ENCODE assay signal across 1 cellular context in the genomic region with DNA sequence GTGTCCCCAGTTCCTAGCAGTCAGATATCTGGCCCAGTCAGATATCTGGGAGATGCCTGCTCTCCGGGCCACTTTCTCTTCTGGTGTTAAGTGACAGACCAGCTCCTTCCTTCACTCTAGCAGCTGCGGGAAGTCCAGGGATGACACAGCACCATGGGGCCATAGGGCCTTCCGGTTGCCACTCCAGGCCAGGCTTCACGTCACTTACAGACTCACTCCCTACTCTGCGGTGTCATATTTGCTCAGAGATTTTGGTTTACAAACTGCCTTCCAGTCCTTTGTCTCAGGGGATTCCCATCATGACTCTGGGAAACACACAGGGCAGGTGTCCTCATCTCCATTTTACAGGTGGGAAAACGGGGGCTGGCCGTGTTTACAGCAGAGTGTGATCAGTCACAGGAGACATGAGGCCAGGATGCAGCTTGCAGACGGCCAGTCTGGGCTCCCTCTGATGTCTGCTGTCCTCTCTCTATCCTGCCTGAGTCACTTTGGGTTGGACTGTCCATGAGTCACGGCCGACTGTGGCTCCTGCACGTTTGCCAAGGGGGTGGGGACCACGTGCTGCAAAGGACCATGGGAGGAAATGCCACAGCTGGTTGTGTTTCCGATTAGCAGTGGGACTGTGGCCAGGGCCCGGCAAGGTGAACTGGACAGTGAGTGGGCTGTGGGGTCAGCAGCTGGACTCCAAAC.
TF ChIP-seq lines count a peak whose summit lies in the region.

No MANE protein-coding gene starts in this region.

TF ChIP-seq in HepG2, 621 proteins besides CTCF, POLR2A, EP300 and RAD21 (continued from another document and continues in another):
- TF ChIP-seq MYPOP (CRISPR knock-in tag; IDR thresholded peaks at IDR 0.05), result no peak
- TF ChIP-seq BRD4 (CRISPR knock-in tag; IDR thresholded peaks at IDR 0.05), result no peak
- TF ChIP-seq MTF1 (CRISPR knock-in tag; IDR thresholded peaks at IDR 0.05), result no peak
- no peak for TF ChIP-seq FOXM1 (CRISPR knock-in tag; IDR thresholded peaks at IDR 0.05)
- no peak for TF ChIP-seq GFI1 (CRISPR knock-in tag; IDR thresholded peaks at IDR 0.05; ENCODE audit: borderline replicate concordance)
- no peak for TF ChIP-seq BCL3 (CRISPR knock-in tag; IDR thresholded peaks at IDR 0.05)
- 0 out of 2 replicates have a peak, but pooled peaks have one; percentile 36 for TF ChIP-seq MEIS2 (CRISPR knock-in tag; IDR thresholded peaks at IDR 0.05)
- TF ChIP-seq ZFX (CRISPR knock-in tag; IDR thresholded peaks at IDR 0.05; ENCODE audit: low read depth), result peak; percentile 86
- TF ChIP-seq CHD2 (IDR thresholded peaks at IDR 0.05; ENCODE audit: low read depth, low read length), result no peak
- peak; percentile 64 for TF ChIP-seq ZMYM4 (CRISPR knock-in tag; IDR thresholded peaks at IDR 0.05)
- TF ChIP-seq ISX (CRISPR knock-in tag; conservative IDR thresholded peaks at IDR 0.05), result no peak
- TF ChIP-seq, protein P1, sequence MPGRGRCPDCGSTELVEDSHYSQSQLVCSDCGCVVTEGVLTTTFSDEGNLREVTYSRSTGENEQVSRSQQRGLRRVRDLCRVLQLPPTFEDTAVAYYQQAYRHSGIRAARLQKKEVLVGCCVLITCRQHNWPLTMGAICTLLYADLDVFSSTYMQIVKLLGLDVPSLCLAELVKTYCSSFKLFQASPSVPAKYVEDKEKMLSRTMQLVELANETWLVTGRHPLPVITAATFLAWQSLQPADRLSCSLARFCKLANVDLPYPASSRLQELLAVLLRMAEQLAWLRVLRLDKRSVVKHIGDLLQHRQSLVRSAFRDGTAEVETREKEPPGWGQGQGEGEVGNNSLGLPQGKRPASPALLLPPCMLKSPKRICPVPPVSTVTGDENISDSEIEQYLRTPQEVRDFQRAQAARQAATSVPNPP (CRISPR knock-in tag; IDR thresholded peaks at IDR 0.05), result no peak
- TF ChIP-seq, protein P2, sequence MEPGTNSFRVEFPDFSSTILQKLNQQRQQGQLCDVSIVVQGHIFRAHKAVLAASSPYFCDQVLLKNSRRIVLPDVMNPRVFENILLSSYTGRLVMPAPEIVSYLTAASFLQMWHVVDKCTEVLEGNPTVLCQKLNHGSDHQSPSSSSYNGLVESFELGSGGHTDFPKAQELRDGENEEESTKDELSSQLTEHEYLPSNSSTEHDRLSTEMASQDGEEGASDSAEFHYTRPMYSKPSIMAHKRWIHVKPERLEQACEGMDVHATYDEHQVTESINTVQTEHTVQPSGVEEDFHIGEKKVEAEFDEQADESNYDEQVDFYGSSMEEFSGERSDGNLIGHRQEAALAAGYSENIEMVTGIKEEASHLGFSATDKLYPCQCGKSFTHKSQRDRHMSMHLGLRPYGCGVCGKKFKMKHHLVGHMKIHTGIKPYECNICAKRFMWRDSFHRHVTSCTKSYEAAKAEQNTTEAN (CRISPR knock-in tag; conservative IDR thresholded peaks at IDR 0.05), result no peak
- peak; percentile 85 for TF ChIP-seq HOXA3 (CRISPR knock-in tag; IDR thresholded peaks at IDR 0.05)
- TF ChIP-seq, protein P3, sequence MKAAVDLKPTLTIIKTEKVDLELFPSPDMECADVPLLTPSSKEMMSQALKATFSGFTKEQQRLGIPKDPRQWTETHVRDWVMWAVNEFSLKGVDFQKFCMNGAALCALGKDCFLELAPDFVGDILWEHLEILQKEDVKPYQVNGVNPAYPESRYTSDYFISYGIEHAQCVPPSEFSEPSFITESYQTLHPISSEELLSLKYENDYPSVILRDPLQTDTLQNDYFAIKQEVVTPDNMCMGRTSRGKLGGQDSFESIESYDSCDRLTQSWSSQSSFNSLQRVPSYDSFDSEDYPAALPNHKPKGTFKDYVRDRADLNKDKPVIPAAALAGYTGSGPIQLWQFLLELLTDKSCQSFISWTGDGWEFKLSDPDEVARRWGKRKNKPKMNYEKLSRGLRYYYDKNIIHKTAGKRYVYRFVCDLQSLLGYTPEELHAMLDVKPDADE (CRISPR knock-in tag; IDR thresholded peaks at IDR 0.05), result no peak
- TF ChIP-seq ZNF234 (CRISPR knock-in tag; conservative IDR thresholded peaks at IDR 0.05), result no peak
- TF ChIP-seq MED1 (CRISPR knock-in tag; IDR thresholded peaks at IDR 0.05), result peak; percentile 93
- TF ChIP-seq ZNF510 (CRISPR knock-in tag; IDR thresholded peaks at IDR 0.05; ENCODE audit: low read depth), result peak; percentile 82
- no peak for TF ChIP-seq MBD4 (IDR thresholded peaks at IDR 0.05; ENCODE audit: borderline replicate concordance, low read length)
- TF ChIP-seq, protein P4, sequence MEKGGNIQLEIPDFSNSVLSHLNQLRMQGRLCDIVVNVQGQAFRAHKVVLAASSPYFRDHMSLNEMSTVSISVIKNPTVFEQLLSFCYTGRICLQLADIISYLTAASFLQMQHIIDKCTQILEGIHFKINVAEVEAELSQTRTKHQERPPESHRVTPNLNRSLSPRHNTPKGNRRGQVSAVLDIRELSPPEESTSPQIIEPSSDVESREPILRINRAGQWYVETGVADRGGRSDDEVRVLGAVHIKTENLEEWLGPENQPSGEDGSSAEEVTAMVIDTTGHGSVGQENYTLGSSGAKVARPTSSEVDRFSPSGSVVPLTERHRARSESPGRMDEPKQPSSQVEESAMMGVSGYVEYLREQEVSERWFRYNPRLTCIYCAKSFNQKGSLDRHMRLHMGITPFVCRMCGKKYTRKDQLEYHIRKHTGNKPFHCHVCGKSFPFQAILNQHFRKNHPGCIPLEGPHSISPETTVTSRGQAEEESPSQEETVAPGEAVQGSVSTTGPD (CRISPR knock-in tag; IDR thresholded peaks at IDR 0.05), result no peak
- TF ChIP-seq ZNF672 (CRISPR knock-in tag; IDR thresholded peaks at IDR 0.05), result no peak
- TF ChIP-seq PHF21A (CRISPR knock-in tag; IDR thresholded peaks at IDR 0.05), result peak; percentile 79
- TF ChIP-seq, protein P5, sequence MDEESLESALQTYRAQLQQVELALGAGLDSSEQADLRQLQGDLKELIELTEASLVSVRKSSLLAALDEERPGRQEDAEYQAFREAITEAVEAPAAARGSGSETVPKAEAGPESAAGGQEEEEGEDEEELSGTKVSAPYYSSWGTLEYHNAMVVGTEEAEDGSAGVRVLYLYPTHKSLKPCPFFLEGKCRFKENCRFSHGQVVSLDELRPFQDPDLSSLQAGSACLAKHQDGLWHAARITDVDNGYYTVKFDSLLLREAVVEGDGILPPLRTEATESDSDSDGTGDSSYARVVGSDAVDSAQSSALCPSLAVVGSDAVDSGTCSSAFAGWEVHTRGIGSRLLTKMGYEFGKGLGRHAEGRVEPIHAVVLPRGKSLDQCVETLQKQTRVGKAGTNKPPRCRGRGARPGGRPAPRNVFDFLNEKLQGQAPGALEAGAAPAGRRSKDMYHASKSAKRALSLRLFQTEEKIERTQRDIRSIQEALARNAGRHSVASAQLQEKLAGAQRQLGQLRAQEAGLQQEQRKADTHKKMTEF (CRISPR knock-in tag; IDR thresholded peaks at IDR 0.05), result peak; percentile 80; the same call in 1 of the 2 replicates
- no peak for TF ChIP-seq DDIT3 (CRISPR knock-in tag; IDR thresholded peaks at IDR 0.05)
- peak; percentile 70; the same call in 1 of the 2 replicates for TF ChIP-seq ZNF616 (CRISPR knock-in tag; IDR thresholded peaks at IDR 0.05; ENCODE audit: low read depth)
- no peak for TF ChIP-seq SALL2 (CRISPR knock-in tag; IDR thresholded peaks at IDR 0.05)
- TF ChIP-seq ZFYVE20 (CRISPR knock-in tag; IDR thresholded peaks at IDR 0.05; ENCODE audit: borderline replicate concordance, low read depth), result no peak
- TF ChIP-seq CEBPG (CRISPR knock-in tag; IDR thresholded peaks at IDR 0.05), result no peak
- TF ChIP-seq ZBTB44 (CRISPR knock-in tag; IDR thresholded peaks at IDR 0.05), result no peak
- TF ChIP-seq, protein P6, sequence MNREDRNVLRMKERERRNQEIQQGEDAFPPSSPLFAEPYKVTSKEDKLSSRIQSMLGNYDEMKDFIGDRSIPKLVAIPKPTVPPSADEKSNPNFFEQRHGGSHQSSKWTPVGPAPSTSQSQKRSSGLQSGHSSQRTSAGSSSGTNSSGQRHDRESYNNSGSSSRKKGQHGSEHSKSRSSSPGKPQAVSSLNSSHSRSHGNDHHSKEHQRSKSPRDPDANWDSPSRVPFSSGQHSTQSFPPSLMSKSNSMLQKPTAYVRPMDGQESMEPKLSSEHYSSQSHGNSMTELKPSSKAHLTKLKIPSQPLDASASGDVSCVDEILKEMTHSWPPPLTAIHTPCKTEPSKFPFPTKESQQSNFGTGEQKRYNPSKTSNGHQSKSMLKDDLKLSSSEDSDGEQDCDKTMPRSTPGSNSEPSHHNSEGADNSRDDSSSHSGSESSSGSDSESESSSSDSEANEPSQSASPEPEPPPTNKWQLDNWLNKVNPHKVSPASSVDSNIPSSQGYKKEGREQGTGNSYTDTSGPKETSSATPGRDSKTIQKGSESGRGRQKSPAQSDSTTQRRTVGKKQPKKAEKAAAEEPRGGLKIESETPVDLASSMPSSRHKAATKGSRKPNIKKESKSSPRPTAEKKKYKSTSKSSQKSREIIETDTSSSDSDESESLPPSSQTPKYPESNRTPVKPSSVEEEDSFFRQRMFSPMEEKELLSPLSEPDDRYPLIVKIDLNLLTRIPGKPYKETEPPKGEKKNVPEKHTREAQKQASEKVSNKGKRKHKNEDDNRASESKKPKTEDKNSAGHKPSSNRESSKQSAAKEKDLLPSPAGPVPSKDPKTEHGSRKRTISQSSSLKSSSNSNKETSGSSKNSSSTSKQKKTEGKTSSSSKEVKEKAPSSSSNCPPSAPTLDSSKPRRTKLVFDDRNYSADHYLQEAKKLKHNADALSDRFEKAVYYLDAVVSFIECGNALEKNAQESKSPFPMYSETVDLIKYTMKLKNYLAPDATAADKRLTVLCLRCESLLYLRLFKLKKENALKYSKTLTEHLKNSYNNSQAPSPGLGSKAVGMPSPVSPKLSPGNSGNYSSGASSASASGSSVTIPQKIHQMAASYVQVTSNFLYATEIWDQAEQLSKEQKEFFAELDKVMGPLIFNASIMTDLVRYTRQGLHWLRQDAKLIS (CRISPR knock-in tag; IDR thresholded peaks at IDR 0.05), result no peak
- TF ChIP-seq ZBTB34 (CRISPR knock-in tag; IDR thresholded peaks at IDR 0.05), result peak; percentile 83
- TF ChIP-seq ZNF121 (CRISPR knock-in tag; IDR thresholded peaks at IDR 0.05), result no peak
- TF ChIP-seq ZNF343 (CRISPR knock-in tag; IDR thresholded peaks at IDR 0.05), result peak; percentile 80; the same call in 1 of the 2 replicates
- no peak for TF ChIP-seq NR2F2 (IDR thresholded peaks at IDR 0.05; ENCODE audit: borderline replicate concordance, low read depth)
- no peak for TF ChIP-seq ONECUT2 (CRISPR knock-in tag; IDR thresholded peaks at IDR 0.05)
- TF ChIP-seq FOXA3 (CRISPR knock-in tag; IDR thresholded peaks at IDR 0.05), result peak; percentile 67
- TF ChIP-seq KMT2B (CRISPR knock-in tag; IDR thresholded peaks at IDR 0.05), result peak; percentile 28; the same call in 1 of the 2 replicates
- no peak for TF ChIP-seq PCBP2 (optimal IDR thresholded peaks at IDR 0.05; ENCODE audit: low read depth, low read length, poor library complexity, severe bottlenecking)
- no peak for TF ChIP-seq U2AF1 (optimal IDR thresholded peaks at IDR 0.05; ENCODE audit: low read depth, low read length)
- no peak for TF ChIP-seq ZSCAN30 (CRISPR knock-in tag; IDR thresholded peaks at IDR 0.05)
- TF ChIP-seq ZNF780A (CRISPR knock-in tag; IDR thresholded peaks at IDR 0.05), result no peak
- peak; percentile 44 for TF ChIP-seq CCAR2 (optimal IDR thresholded peaks at IDR 0.05; ENCODE audit: low read depth, low read length)
- peak; percentile 92 for TF ChIP-seq ZNF317 (CRISPR knock-in tag; IDR thresholded peaks at IDR 0.05)
- no peak for TF ChIP-seq NRL (CRISPR knock-in tag; IDR thresholded peaks at IDR 0.05; ENCODE audit: borderline replicate concordance)
- TF ChIP-seq, protein P7, sequence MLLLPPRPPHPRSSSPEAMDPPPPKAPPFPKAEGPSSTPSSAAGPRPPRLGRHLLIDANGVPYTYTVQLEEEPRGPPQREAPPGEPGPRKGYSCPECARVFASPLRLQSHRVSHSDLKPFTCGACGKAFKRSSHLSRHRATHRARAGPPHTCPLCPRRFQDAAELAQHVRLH (CRISPR knock-in tag; IDR thresholded peaks at IDR 0.05; ENCODE audit: borderline replicate concordance, low read depth), result no peak
- TF ChIP-seq ZNF33A (CRISPR knock-in tag; IDR thresholded peaks at IDR 0.05; ENCODE audit: borderline replicate concordance), result peak; percentile 81; the same call in 1 of the 2 replicates
- 0 out of 2 replicates have a peak, but pooled peaks have one; percentile 75 for TF ChIP-seq ZNF670 (CRISPR knock-in tag; IDR thresholded peaks at IDR 0.05; ENCODE audit: borderline replicate concordance)
